Comparison of ENCODE assay signal across 8 cellular contexts in the genomic region with DNA sequence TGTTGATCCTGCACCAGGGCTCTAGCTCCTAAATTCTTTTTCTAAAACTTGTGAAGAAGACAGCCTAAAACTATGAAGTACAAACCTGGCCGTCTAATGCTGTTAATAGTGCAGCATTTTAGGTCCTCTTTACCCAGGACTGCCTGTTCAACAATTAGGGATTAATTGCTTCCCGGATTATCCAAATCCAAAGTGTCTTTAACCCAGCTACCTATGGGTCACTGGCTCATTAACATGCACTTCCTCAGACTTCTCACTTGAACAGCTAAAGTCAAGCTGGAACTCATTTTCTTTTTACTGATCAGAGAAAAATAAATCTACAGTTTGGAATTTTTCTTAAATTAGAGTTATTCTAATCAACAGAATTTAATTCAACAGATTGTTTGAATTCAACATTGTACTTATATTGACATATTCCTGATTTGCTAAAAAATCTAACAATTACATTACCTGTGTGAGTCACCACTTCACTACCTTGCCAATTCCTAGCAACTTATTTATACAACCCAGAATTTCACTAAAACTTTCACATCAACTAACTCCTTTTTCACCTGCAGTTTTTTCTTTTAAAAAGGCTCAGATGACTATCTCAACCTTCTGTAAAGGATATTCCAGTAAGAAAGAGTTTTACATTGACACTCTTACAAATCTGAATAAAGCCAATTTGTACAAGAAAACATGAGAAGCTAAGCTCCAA. TPM values are rescaled to one million over a fixed set of nuclear protein-coding genes. Genes with fewer than 3 reads are reported as not detected.
DNase-seq lines count a peak whose midpoint lies in the region; ATAC-seq, FAIRE-seq and TF ChIP-seq lines count a peak whose summit lies in the region.

No MANE protein-coding gene starts in this region.

- peaks cover 73% of the 10 kb centered on the region for H3K4me1 Mint-ChIP-seq in stimulated activated naive CD8-positive, alpha-beta T cell treated with anti-CD3 and anti-CD28 coated beads, Interleukin-15, Interleukin-2, amounts not matched to agents 100 ng/mL and 50 ng/mL, for 24 hours (ENCODE audit: low read depth)

- no peaks in the 10 kb centered on the region for H3K27me3 Mint-ChIP-seq in stimulated activated naive CD8-positive, alpha-beta T cell treated with anti-CD3 and anti-CD28 coated beads, Interleukin-15, Interleukin-2, amounts not matched to agents 100 ng/mL and 50 ng/mL, for 24 hours

- H3K4me1 ChIP-seq in body of pancreas: peaks cover 59% of the 10 kb centered on the region
- H3K4me1 ChIP-seq in mononuclear cell (ENCODE audit: insufficient read depth, low read length): peaks cover 59% of the 10 kb centered on the region

- DNase-seq in stimulated activated naive CD8-positive, alpha-beta T cell treated with anti-CD3 and anti-CD28 coated beads, Interleukin-15, Interleukin-2, amounts not matched to agents 100 U/mL and 50 U/mL, for 24 hours: no peak
- DNase-seq in body of pancreas (no peak), NCI-H748 (lab: John Stamatoyannopoulos, UW; ENCODE audit: unreplicated experiment) (no peak), HK-2 (ENCODE audit: unreplicated experiment) (no peak), RCC 7860 (ENCODE audit: low spot score) (no peak)

- H3K27ac Mint-ChIP-seq in stimulated activated naive CD8-positive, alpha-beta T cell treated with anti-CD3 and anti-CD28 coated beads, Interleukin-15, Interleukin-2, amounts not matched to agents 100 ng/mL and 50 ng/mL, for 24 hours: peak overlapping the region; percentile 77

- no peak for TF ChIP-seq CTCF in body of pancreas (IDR thresholded peaks at IDR 0.05)

- no peaks in the 10 kb centered on the region for H3K9me3 Mint-ChIP-seq in stimulated activated naive CD8-positive, alpha-beta T cell treated with anti-CD3 and anti-CD28 coated beads, Interleukin-15, Interleukin-2, amounts not matched to agents 100 ng/mL and 50 ng/mL, for 24 hours

- H3K9me3 ChIP-seq in body of pancreas (no peaks in the 10 kb centered on the region), mononuclear cell (ENCODE audit: low read depth, low read length) (no peaks in the 10 kb centered on the region)

- H3K27me3 ChIP-seq in body of pancreas: no peaks in the 10 kb centered on the region
- no peaks in the 10 kb centered on the region for H3K27me3 ChIP-seq in mononuclear cell (ENCODE audit: insufficient read depth, low read length)

- intact Hi-C loops in body of pancreas (cut with DNase I): no loop called here

- peak overlapping the region in 1 of 2 donors; percentile 47 for H3K4me3 ChIP-seq in body of pancreas
- H3K4me3 ChIP-seq in mononuclear cell (ENCODE audit: low read length): peak overlapping the region; percentile 100

- H3K4me3 Mint-ChIP-seq in stimulated activated naive CD8-positive, alpha-beta T cell treated with anti-CD3 and anti-CD28 coated beads, Interleukin-15, Interleukin-2, amounts not matched to agents 100 ng/mL and 50 ng/mL, for 24 hours: peak overlapping the region; percentile 97

- FAIRE-seq in RCC 7860 (lab: Jason Lieb, UNC): no peak

- TF ChIP-seq POLR2A in body of pancreas (IDR thresholded peaks at IDR 0.05): no peak

- H3K36me3 ChIP-seq in body of pancreas (replicated peaks in 1 of 2; ENCODE audit: insufficient read depth in 1 of 2, low read depth in 2 of 2): peaks cover 17 to 33% of the 10 kb centered on the region in 2 donors

- peak overlapping the region; percentile 2 to 100 (median 54) for H3K27ac ChIP-seq in body of pancreas

- WGBS in body of pancreas, 2 donors: 0 to 3% methylated on average over 2 of the region's 2 CpGs

- H3K36me3 Mint-ChIP-seq in stimulated activated naive CD8-positive, alpha-beta T cell treated with anti-CD3 and anti-CD28 coated beads, Interleukin-15, Interleukin-2, amounts not matched to agents 100 ng/mL and 50 ng/mL, for 24 hours (ENCODE audit: low read depth): peaks cover 75% of the 10 kb centered on the region

- ATAC-seq in stimulated activated naive CD8-positive, alpha-beta T cell treated with anti-CD3 and anti-CD28 coated beads, Interleukin-15, Interleukin-2, amounts not matched to agents 100 U/mL and 50 U/mL, for 24 hours: no peak
- ATAC-seq in body of pancreas (no peak), HG03378 (IDR thresholded peaks at IDR 0.05; ENCODE audit: unreplicated experiment) (no peak)

RNA-seq across cellular contexts. Expression of gene HNRNPU, which starts 3.3 kb away (rescaled TPM):
- total RNA-seq in body of pancreas (100 to 1,000 TPM; 201 to 294 TPM), mononuclear cell (436 TPM)

RNA-seq across cellular contexts. Expression of gene COX20, which starts 25.6 kb away (rescaled TPM):
- total RNA-seq in body of pancreas (10 to 100 TPM; 13.2 to 35.3 TPM), mononuclear cell (19.7 TPM)
